ENCODE assay signal across 16 cellular contexts in genomic region chr11:33585564-33585963, GRCh38.
DNase-seq lines count a peak whose midpoint lies in the region; ATAC-seq and TF ChIP-seq lines count a peak whose summit lies in the region.
"Had no signal": no experiment of that assay in that cellular context is flagged by ENCODE, and none has a peak within 500 bp of the region (broad histone marks: within the 10 kb centered on the region; RNA-seq: fewer than 3 reads in every experiment).

No MANE protein-coding gene starts in this region.

- peak; percentile 33 for DNase-seq in AG10803 (ENCODE audit: low read depth)
- DNase-seq in OCI-M1 (lab: John Stamatoyannopoulos, UW): peak; percentile 3
- DNase-seq in fibroblast of mammary gland (ENCODE audit: low read depth): peak; percentile 5
- DNase-seq in glomerular visceral epithelial cell (ENCODE audit: extremely low spot score): peak; percentile 13
- DNase-seq in immature natural killer cell: no peak
- no peak for DNase-seq in MM.1S
- DNase-seq: ACHN; C1 segment of cervical spinal cord; CD4-positive, alpha-beta T cell; DMS79 treated with DMSO at 0.1 percent for 48 hours; EL; IMR-90 had no signal

- H3K4me3 ChIP-seq in AG10803 (ENCODE audit: low read length): no peak overlapping the region
- H3K4me3 ChIP-seq in fibroblast of mammary gland (ENCODE audit: control insufficient read depth, low read depth, low read length): no peak overlapping the region
- no peak overlapping the region for H3K4me3 ChIP-seq in MM.1S (ENCODE audit: low read length)

- H3K9me2 ChIP-seq in MM.1S (replicated peaks; ENCODE audit: insufficient read depth, low read length): no peaks in the 10 kb centered on the region

- no peaks in the 10 kb centered on the region for H3K9me3 ChIP-seq in MM.1S (replicated peaks; ENCODE audit: insufficient read depth, low read length)

- ATAC-seq in GM18498 (IDR thresholded peaks at IDR 0.05; ENCODE audit: unreplicated experiment): no peak
- no peak for ATAC-seq in HG03025 (IDR thresholded peaks at IDR 0.05; ENCODE audit: low FRiP score, unreplicated experiment)
- ATAC-seq: HCT116 had no signal

- H3K4me2 ChIP-seq in MM.1S (ENCODE audit: low read depth, low read length): no peak overlapping the region

- H3K4me3 Mint-ChIP-seq in immature natural killer cell: no peak overlapping the region
- H3K4me3 Mint-ChIP-seq: B cell; CD4-positive, alpha-beta T cell had no signal

- no peaks in the 10 kb centered on the region for H3K9me3 Mint-ChIP-seq in immature natural killer cell

- no peaks in the 10 kb centered on the region for H3K27me3 ChIP-seq in MM.1S (replicated peaks; ENCODE audit: insufficient read depth, low read length)

- peaks cover 5 to 7% (median 5%) of the 10 kb centered on the region in 3 donors for H3K27me3 Mint-ChIP-seq in immature natural killer cell (ENCODE audit: low read depth in 3 of 3)

- no peak overlapping the region for H3K9ac ChIP-seq in MM.1S (ENCODE audit: low read length)

- no peaks in the 10 kb centered on the region for H3K4me1 ChIP-seq in MM.1S (ENCODE audit: low read length)

- no peaks in the 10 kb centered on the region for H3K36me3 ChIP-seq in MM.1S (replicated peaks; ENCODE audit: insufficient read depth, low read length)

- no peak overlapping the region for H3K27ac Mint-ChIP-seq in immature natural killer cell
- H3K27ac Mint-ChIP-seq: B cell; CD4-positive, alpha-beta T cell had no signal

- H2AFZ ChIP-seq in MM.1S (ENCODE audit: low read length): no peak overlapping the region

- no peaks in the 10 kb centered on the region for H3K36me3 Mint-ChIP-seq in immature natural killer cell

- no peaks in the 10 kb centered on the region for H4K20me1 ChIP-seq in MM.1S (ENCODE audit: insufficient read depth, low read length)

- H3K4me1 Mint-ChIP-seq in immature natural killer cell: no peaks in the 10 kb centered on the region
- H3K4me1 Mint-ChIP-seq: B cell had no signal

- H3F3A ChIP-seq in MM.1S (ENCODE audit: insufficient read depth, low read length): no peaks in the 10 kb centered on the region

- no peak overlapping the region for H3K27ac ChIP-seq in MM.1S (ENCODE audit: low read length)

- no peaks in the 10 kb centered on the region for H3K79me2 ChIP-seq in MM.1S (ENCODE audit: low read length)

- TF ChIP-seq CTCF in AG10803 (conservative IDR thresholded peaks at IDR 0.05; ENCODE audit: low read length) (no peak), fibroblast of mammary gland (conservative IDR thresholded peaks at IDR 0.05; ENCODE audit: control insufficient read depth, insufficient read depth, low read depth, low read length) (no peak), MM.1S (IDR thresholded peaks at IDR 0.05; ENCODE audit: low read length) (no peak)

Comparison
In these comparisons a context has a peak if more than half of its experiments do, and no peak if none do; other contexts are left out.
1. DNase-seq: peak in AG10803 (single experiment), OCI-M1 (single experiment), fibroblast of mammary gland (single experiment) and glomerular visceral epithelial cell (single experiment); none in immature natural killer cell (0 of 3) and MM.1S (single experiment).